ENCODE assay signal across 1 cellular context in the genomic region with DNA sequence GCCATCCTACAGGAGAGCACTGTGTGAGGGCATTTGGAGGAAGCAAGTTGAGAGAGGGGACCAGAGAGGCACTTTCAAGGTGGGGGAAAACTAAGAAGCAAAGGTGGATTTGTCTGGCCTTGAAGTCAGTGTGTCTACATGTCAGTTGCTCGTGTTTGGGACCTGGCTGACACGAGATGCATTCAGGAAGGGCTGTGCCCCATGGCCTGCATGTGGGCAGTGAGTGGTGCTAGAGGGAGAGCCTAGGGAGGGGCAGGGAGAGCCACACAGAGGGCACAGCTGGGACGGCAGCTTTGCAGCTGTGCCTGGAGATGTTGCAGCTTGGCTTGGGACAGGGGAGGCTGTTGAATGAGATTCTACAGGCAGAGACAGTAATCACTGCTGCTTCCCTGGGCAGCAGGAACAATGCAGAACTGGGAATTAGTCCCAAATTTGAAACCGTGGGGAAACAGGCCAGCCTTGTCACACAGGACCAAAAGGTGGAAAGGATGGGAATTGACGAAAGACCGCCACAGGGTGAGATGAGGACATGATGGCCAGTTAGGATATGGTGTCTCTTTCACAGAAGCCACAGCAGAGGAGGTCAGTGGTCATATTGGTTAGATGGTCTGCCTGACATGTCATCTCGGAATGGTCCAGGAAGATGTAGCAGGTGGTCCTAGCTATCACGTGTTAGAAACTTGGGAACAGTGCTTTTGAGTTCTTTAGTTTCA.
TF ChIP-seq lines count a peak whose summit lies in the region.

No MANE protein-coding gene starts in this region.

TF ChIP-seq in GM12878, 131 proteins besides CTCF, POLR2A, EP300 and RAD21:
- TF ChIP-seq FOXM1 (IDR thresholded peaks at IDR 0.05; ENCODE audit: low read depth, low read length) (no peak), POLR2AphosphoS5 (IDR thresholded peaks at IDR 0.05; ENCODE audit: low read length) (peak; percentile 47; the same call in 1 of the 2 replicates), KDM1A (IDR thresholded peaks at IDR 0.05; ENCODE audit: borderline replicate concordance) (no peak), NFIC (IDR thresholded peaks at IDR 0.05; ENCODE audit: low read depth, low read length) (no peak), NFYA (IDR thresholded peaks at IDR 0.05; ENCODE audit: borderline replicate concordance, low read depth, low read length) (no peak)
- TF ChIP-seq, protein P1, sequence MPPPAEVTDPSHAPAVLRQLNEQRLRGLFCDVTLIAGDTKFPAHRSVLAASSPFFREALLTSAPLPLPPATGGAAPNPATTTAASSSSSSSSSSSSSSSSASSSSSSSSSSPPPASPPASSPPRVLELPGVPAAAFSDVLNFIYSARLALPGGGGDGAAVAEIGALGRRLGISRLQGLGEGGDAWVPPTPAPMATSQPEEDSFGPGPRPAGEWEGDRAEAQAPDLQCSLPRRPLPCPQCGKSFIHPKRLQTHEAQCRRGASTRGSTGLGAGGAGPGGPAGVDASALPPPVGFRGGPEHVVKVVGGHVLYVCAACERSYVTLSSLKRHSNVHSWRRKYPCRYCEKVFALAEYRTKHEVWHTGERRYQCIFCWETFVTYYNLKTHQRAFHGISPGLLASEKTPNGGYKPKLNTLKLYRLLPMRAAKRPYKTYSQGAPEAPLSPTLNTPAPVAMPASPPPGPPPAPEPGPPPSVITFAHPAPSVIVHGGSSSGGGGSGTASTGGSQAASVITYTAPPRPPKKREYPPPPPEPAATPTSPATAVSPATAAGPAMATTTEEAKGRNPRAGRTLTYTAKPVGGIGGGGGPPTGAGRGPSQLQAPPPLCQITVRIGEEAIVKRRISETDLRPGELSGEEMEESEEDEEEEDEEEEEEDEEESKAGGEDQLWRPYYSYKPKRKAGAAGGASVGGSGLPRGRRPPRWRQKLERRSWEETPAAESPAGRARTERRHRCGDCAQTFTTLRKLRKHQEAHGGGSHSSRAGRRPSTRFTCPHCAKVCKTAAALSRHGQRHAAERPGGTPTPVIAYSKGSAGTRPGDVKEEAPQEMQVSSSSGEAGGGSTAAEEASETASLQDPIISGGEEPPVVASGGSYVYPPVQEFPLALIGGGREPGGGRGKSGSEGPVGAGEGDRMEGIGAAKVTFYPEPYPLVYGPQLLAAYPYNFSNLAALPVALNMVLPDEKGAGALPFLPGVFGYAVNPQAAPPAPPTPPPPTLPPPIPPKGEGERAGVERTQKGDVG (CRISPR knock-in tag; IDR thresholded peaks at IDR 0.05): no peak
TF ChIP-seq in GM12878: peak in this region for 1.
